1 cellular context compared by ENCODE assay signal in the genomic region with DNA sequence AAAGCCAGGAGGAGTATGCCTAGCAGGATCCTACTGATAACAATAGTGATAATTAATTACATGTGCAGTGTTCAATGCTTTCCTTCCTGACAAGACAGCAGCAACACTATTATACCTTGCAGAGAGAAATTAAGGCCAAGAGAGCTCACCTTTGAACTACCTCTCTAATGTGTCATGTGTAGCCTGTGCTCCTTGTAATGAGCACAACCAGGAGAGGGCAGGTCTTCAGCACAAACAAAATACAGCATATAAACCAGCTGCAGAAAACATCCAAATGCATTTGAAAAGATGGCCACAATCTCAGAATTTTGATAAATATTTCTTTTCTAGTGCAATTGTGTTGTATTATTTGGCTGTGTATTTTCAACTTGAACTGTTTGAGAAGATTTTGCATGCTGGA.
TF ChIP-seq lines count a peak whose summit lies in the region.

No MANE protein-coding gene starts in this region.

TF ChIP-seq in H1, 55 proteins besides CTCF, POLR2A, EP300 and RAD21 (continued from another document):
- TF ChIP-seq, protein P1, sequence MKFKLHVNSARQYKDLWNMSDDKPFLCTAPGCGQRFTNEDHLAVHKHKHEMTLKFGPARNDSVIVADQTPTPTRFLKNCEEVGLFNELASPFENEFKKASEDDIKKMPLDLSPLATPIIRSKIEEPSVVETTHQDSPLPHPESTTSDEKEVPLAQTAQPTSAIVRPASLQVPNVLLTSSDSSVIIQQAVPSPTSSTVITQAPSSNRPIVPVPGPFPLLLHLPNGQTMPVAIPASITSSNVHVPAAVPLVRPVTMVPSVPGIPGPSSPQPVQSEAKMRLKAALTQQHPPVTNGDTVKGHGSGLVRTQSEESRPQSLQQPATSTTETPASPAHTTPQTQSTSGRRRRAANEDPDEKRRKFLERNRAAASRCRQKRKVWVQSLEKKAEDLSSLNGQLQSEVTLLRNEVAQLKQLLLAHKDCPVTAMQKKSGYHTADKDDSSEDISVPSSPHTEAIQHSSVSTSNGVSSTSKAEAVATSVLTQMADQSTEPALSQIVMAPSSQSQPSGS (IDR thresholded peaks at IDR 0.05; ENCODE audit: low read length): no peak
- TF ChIP-seq CHD2 (IDR thresholded peaks at IDR 0.05; ENCODE audit: low read length) (no peak), GTF2F1 (IDR thresholded peaks at IDR 0.05; ENCODE audit: borderline replicate concordance, low read depth, low read length) (no peak)
